ENCODE assay signal across 10 cellular contexts in genomic region chr1:32900371-32900955, GRCh38. TPM values are rescaled to one million over a fixed set of nuclear protein-coding genes. Genes with fewer than 3 reads are reported as not detected.
DNase-seq lines count a peak whose midpoint lies in the region; ATAC-seq and TF ChIP-seq lines count a peak whose summit lies in the region.
"Had no signal": no experiment of that assay in that cellular context is flagged by ENCODE, and none has a peak within 500 bp of the region (broad histone marks: within the 10 kb centered on the region; RNA-seq: fewer than 3 reads in every experiment).

No MANE protein-coding gene starts in this region.

- TF ChIP-seq POLR2A in upper lobe of left lung (IDR thresholded peaks at IDR 0.05) = no peak

- no peaks in the 10 kb centered on the region for H3K9me3 ChIP-seq in upper lobe of left lung

- H3K4me1 Mint-ChIP-seq in activated T-cell treated with anti-CD3 and anti-CD28 coated beads, Interleukin-2, amount 50 U/mL, for 24 hours (ENCODE audit: low read depth) = peaks cover 9% of the 10 kb centered on the region
- peaks cover 5% of the 10 kb centered on the region for H3K4me1 Mint-ChIP-seq in central memory CD8-positive, alpha-beta T cell
- H3K4me1 Mint-ChIP-seq in memory B cell = peaks cover 5% of the 10 kb centered on the region

- no peaks in the 10 kb centered on the region for H3K36me3 ChIP-seq in upper lobe of left lung

- no peak overlapping the region for H3K27ac Mint-ChIP-seq in activated T-cell treated with anti-CD3 and anti-CD28 coated beads, Interleukin-2, amount 50 U/mL, for 24 hours
- no peak overlapping the region for H3K27ac Mint-ChIP-seq in central memory CD8-positive, alpha-beta T cell (ENCODE audit: low read depth)
- no peak overlapping the region for H3K27ac Mint-ChIP-seq in memory B cell

- peak overlapping the region; percentile 20 to 71 (median 68) for H3K4me3 ChIP-seq in upper lobe of left lung

- peak overlapping the region; percentile 61 for H3K4me3 Mint-ChIP-seq in activated T-cell treated with anti-CD3 and anti-CD28 coated beads, Interleukin-2, amount 50 U/mL, for 24 hours
- peak overlapping the region; percentile 77 for H3K4me3 Mint-ChIP-seq in central memory CD8-positive, alpha-beta T cell
- peak overlapping the region; percentile 75 for H3K4me3 Mint-ChIP-seq in memory B cell

- no peak for TF ChIP-seq CTCF in upper lobe of left lung (IDR thresholded peaks at IDR 0.05)

- no peak for TF ChIP-seq EP300 in upper lobe of left lung (IDR thresholded peaks at IDR 0.05)

- peak overlapping the region in 1 of 4 donors; percentile 63 for H3K27ac ChIP-seq in upper lobe of left lung

- H3K36me3 Mint-ChIP-seq in activated T-cell treated with anti-CD3 and anti-CD28 coated beads, Interleukin-2, amount 50 U/mL, for 24 hours (ENCODE audit: low read depth) = no peaks in the 10 kb centered on the region
- peaks cover 9% of the 10 kb centered on the region for H3K36me3 Mint-ChIP-seq in central memory CD8-positive, alpha-beta T cell (ENCODE audit: insufficient read depth)
- no peaks in the 10 kb centered on the region for H3K36me3 Mint-ChIP-seq in memory B cell

- H3K9me3 Mint-ChIP-seq in activated T-cell treated with anti-CD3 and anti-CD28 coated beads, Interleukin-2, amount 50 U/mL, for 24 hours = no peaks in the 10 kb centered on the region
- H3K9me3 Mint-ChIP-seq in central memory CD8-positive, alpha-beta T cell = no peaks in the 10 kb centered on the region
- no peaks in the 10 kb centered on the region for H3K9me3 Mint-ChIP-seq in memory B cell

- WGBS in upper lobe of left lung, 2 donors = 26 to 34% methylated on average over 14 to 22 of the region's 22 CpGs

- peaks cover 0 to 8% (median 3%) of the 10 kb centered on the region in 4 donors for H3K27me3 ChIP-seq in upper lobe of left lung

- CTCF ChIA-PET in HEK293T (lab: Yijun Ruan, JAX) = no interaction called here

- POLR2A ChIA-PET in HEK293T (lab: Yijun Ruan, JAX) = interaction anchor here (1.0 kb wide), 1 partner anchor 25 kb away, joined by 3 read pairs; no protein-coding TSS in a partner anchor

- H3K4me1 ChIP-seq in upper lobe of left lung = peaks cover 8 to 16% (median 13%) of the 10 kb centered on the region in 4 donors

- DNase-seq in activated T-cell treated with anti-CD3 and anti-CD28 coated beads, Interleukin-2, amount 50 U/mL, for 24 hours = no peak
- DNase-seq in activated T-cell treated with anti-CD3 and anti-CD28 coated beads, Interleukin-2, amount 50 U/mL, for 1 hour = no peak
- no peak for DNase-seq in central memory CD8-positive, alpha-beta T cell (ENCODE audit: low spot score in 2 of 2)
- no peak for DNase-seq in memory B cell (ENCODE audit: low spot score in 2 of 2)
- no peak for DNase-seq in upper lobe of left lung
- no peak for DNase-seq in stimulated activated naive CD4-positive, alpha-beta T cell (lab: John Stamatoyannopoulos, UW)
- no peak for DNase-seq in HEK293T (ENCODE audit: extremely low spot score)

- no peak for ATAC-seq in central memory CD8-positive, alpha-beta T cell (replicated peaks; ENCODE audit: extremely low read depth, poor library complexity, severe bottlenecking)
- no peak for ATAC-seq in memory B cell (ENCODE audit: low read depth)
- ATAC-seq in upper lobe of left lung (ENCODE audit: low FRiP score in 2 of 2) = peak in 1 of 2 donors; percentile 6
- no peak for ATAC-seq in GM21367 (IDR thresholded peaks at IDR 0.05; ENCODE audit: unreplicated experiment)

- peaks cover 62% of the 10 kb centered on the region for H3K27me3 Mint-ChIP-seq in activated T-cell treated with anti-CD3 and anti-CD28 coated beads, Interleukin-2, amount 50 U/mL, for 24 hours
- H3K27me3 Mint-ChIP-seq in central memory CD8-positive, alpha-beta T cell = peaks cover 64% of the 10 kb centered on the region
- H3K27me3 Mint-ChIP-seq in memory B cell = peaks cover 24% of the 10 kb centered on the region

TF ChIP-seq in HEK293T, 16 proteins besides CTCF, POLR2A, EP300 and RAD21:
- TF ChIP-seq NFRKB (IDR thresholded peaks at IDR 0.05) (no peak), ELF4 (IDR thresholded peaks at IDR 0.05) (no peak), PKNOX1 (IDR thresholded peaks at IDR 0.05) (no peak), SP1 (IDR thresholded peaks at IDR 0.05) (no peak), SUZ12 (IDR thresholded peaks at IDR 0.05) (no peak), BHLHE40 (IDR thresholded peaks at IDR 0.05; ENCODE audit: borderline replicate concordance) (no peak), ZNF384 (IDR thresholded peaks at IDR 0.05) (no peak), FOXM1 (IDR thresholded peaks at IDR 0.05; ENCODE audit: borderline replicate concordance) (no peak), L3MBTL2 (conservative IDR thresholded peaks at IDR 0.05) (no peak), HDGF (IDR thresholded peaks at IDR 0.05; ENCODE audit: borderline replicate concordance) (no peak), FOXA1 (IDR thresholded peaks at IDR 0.05) (no peak), FOXK2 (IDR thresholded peaks at IDR 0.05) (no peak), TARDBP (IDR thresholded peaks at IDR 0.05) (no peak), LEF1 (IDR thresholded peaks at IDR 0.05; ENCODE audit: borderline replicate concordance) (no peak), CTBP1 (IDR thresholded peaks at IDR 0.05; ENCODE audit: borderline replicate concordance) (no peak), ARNT (IDR thresholded peaks at IDR 0.05) (no peak; the same call in 1 of the 2 replicates)

RNA-seq across cellular contexts. Expression of gene TMEM54, which starts 0.7 kb away (rescaled TPM):
- 10 to 100 TPM; 37.7 to 94.1 (median 58.6) TPM for total RNA-seq in upper lobe of left lung

RNA-seq across cellular contexts. Expression of gene HPCA, which starts 14.2 kb away (rescaled TPM):
- not detected for total RNA-seq in upper lobe of left lung
- total RNA-seq: dermis microvascular lymphatic vessel endothelial cell, HT1080 had no signal

RNA-seq across cellular contexts. Expression of gene FNDC5, which starts 29.8 kb away (rescaled TPM):
- 10 to 100 TPM in 1 of 6 donors, 1 to 10 TPM in 2, under 1 TPM in 1, not detected in 2; 0.30 to 10.3 (median 2.2) TPM for total RNA-seq in upper lobe of left lung
